ENCODE assay signal across 10 cellular contexts in the genomic region with DNA sequence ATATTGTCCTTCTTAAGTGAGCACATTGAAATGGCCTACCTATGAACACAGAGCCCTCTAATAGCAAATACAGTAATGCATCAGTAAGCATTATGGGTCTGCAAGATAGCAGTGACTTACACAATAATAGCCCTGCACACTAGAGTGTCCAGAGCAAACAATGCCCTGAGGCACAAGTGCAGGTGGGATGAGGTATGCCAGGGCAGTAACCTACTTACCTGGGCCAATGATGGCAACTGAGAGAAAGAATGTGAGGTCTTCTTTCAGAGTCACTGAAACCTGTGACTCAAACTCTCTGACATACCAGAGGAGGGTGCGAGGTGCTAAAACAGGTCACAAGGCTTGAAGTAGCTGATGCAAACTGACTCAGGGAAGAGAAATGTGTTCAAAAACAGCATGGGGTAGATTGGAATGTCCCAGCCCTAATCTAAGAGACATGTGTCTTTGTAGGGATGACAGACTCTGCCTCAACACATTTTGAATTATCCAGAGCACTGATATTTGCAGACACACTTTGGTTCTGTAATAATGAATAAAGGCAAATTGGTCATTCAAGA.
DNase-seq lines count a peak whose midpoint lies in the region; ATAC-seq and TF ChIP-seq lines count a peak whose summit lies in the region.
"Had no signal": no experiment of that assay in that cellular context is flagged by ENCODE, and none has a peak within 500 bp of the region (broad histone marks: within the 10 kb centered on the region; RNA-seq: fewer than 3 reads in every experiment).

No MANE protein-coding gene starts in this region.

- H3K4me3 Mint-ChIP-seq in activated CD8-positive, alpha-beta T cell treated with anti-CD3 and anti-CD28 coated beads for 36 hours: no peak overlapping the region
- no peak overlapping the region for H3K4me3 Mint-ChIP-seq in activated CD8-positive, alpha-beta T cell treated with anti-CD3 and anti-CD28 coated beads, Interleukin-2, amount 10 ng/mL, durations not matched to agents 7 days and 5 days
- H3K4me3 Mint-ChIP-seq in stimulated activated effector memory CD8-positive, alpha-beta T cell treated with anti-CD3 and anti-CD28 coated beads, Interleukin-12 subunit alpha, Interleukin-12 subunit beta, amount 100 ng/mL, for 72 hours: no peak overlapping the region

- H3K27ac ChIP-seq in PC-3 (ENCODE audit: low read length): peak overlapping the region; percentile 88

- peak; percentile 87 for ATAC-seq in activated CD8-positive, alpha-beta T cell treated with anti-CD3 and anti-CD28 coated beads for 36 hours
- no peak for ATAC-seq in activated CD8-positive, alpha-beta T cell treated with anti-CD3 and anti-CD28 coated beads, Interleukin-2, amount 10 ng/mL, durations not matched to agents 7 days and 5 days
- ATAC-seq in PC-3 (peak; percentile 91), GM21367 (IDR thresholded peaks at IDR 0.05; ENCODE audit: unreplicated experiment) (no peak)
- ATAC-seq in stimulated activated effector memory CD8-positive, alpha-beta T cell treated with anti-CD3 and anti-CD28 coated beads, Interleukin-12 subunit alpha, Interleukin-12 subunit beta, amount 100 ng/mL, for 72 hours: peak; percentile 94

- CTCF ChIA-PET in activated CD8-positive, alpha-beta T cell treated with anti-CD3 and anti-CD28 coated beads for 36 hours (lab: Charles Lee): interaction anchor here (1.4 kb wide), 1 partner anchor 12 kb away, joined by 3 read pairs; no protein-coding TSS in a partner anchor
- CTCF ChIA-PET in activated CD8-positive, alpha-beta T cell treated with anti-CD3 and anti-CD28 coated beads, Interleukin-2, amount 10 ng/mL, durations not matched to agents 7 days and 5 days (lab: Charles Lee): no interaction called here
- CTCF ChIA-PET in PC-3 (lab: Charles Lee): no interaction called here

- peaks cover 45% of the 10 kb centered on the region for H3K4me1 ChIP-seq in PC-3 (ENCODE audit: insufficient read depth, low read length)

- no peaks in the 10 kb centered on the region for H4K20me1 ChIP-seq in PC-3 (ENCODE audit: low read length)

- in situ Hi-C loops in G401 (cut with HindIII; ENCODE audit: low sequenced_read_pairs): no loop called here

- peaks cover 39% of the 10 kb centered on the region for H3K4me1 Mint-ChIP-seq in activated CD8-positive, alpha-beta T cell treated with anti-CD3 and anti-CD28 coated beads for 36 hours (ENCODE audit: low read depth)
- H3K4me1 Mint-ChIP-seq in activated CD8-positive, alpha-beta T cell treated with anti-CD3 and anti-CD28 coated beads, Interleukin-2, amount 10 ng/mL, durations not matched to agents 7 days and 5 days (ENCODE audit: low read depth): peaks cover 12% of the 10 kb centered on the region
- peaks cover 27% of the 10 kb centered on the region for H3K4me1 Mint-ChIP-seq in stimulated activated effector memory CD8-positive, alpha-beta T cell treated with anti-CD3 and anti-CD28 coated beads, Interleukin-12 subunit alpha, Interleukin-12 subunit beta, amount 100 ng/mL, for 72 hours

- peak overlapping the region; percentile 53 for H3K4me2 ChIP-seq in PC-3 (ENCODE audit: low read length)

- no peak for TF ChIP-seq CTCF in activated CD8-positive, alpha-beta T cell treated with anti-CD3 and anti-CD28 coated beads for 36 hours (IDR thresholded peaks at IDR 0.05)
- no peak for TF ChIP-seq CTCF in PC-3 (conservative IDR thresholded peaks at IDR 0.05; ENCODE audit: low read depth, low read length)
- no peak for TF ChIP-seq CTCF in epithelial cell of proximal tubule (conservative IDR thresholded peaks at IDR 0.05; ENCODE audit: low read depth, low read length)

- H3F3A ChIP-seq in PC-3 (ENCODE audit: low read length, unreplicated experiment): peaks cover 12% of the 10 kb centered on the region

- BruUV-seq in PC-3 (replicated peaks; lab: Mats Ljungman, UMichigan): no TSS peak

- intact Hi-C loops in activated CD8-positive, alpha-beta T cell treated with anti-CD3 and anti-CD28 coated beads for 36 hours (cut with micrococcal nuclease): no loop called here
- intact Hi-C loops in PC-3 (cut with micrococcal nuclease): loop anchor here (1.0 to 5.0 kb wide), 3 partner anchors 15 to 180 kb away; no protein-coding TSS in a partner anchor

- H2AFZ ChIP-seq in PC-3 (ENCODE audit: low read length): no peak overlapping the region

- no peaks in the 10 kb centered on the region for H3K27me3 ChIP-seq in PC-3 (ENCODE audit: low read length)

- no peaks in the 10 kb centered on the region for H3K79me2 ChIP-seq in PC-3 (ENCODE audit: low read length)

- no peaks in the 10 kb centered on the region for H3K9me2 ChIP-seq in PC-3 (replicated peaks; ENCODE audit: low read length)

- POLR2A ChIA-PET in activated CD8-positive, alpha-beta T cell treated with anti-CD3 and anti-CD28 coated beads for 36 hours (lab: Charles Lee): no interaction called here
- POLR2A ChIA-PET in activated CD8-positive, alpha-beta T cell treated with anti-CD3 and anti-CD28 coated beads, Interleukin-2, amount 10 ng/mL, durations not matched to agents 7 days and 5 days (lab: Charles Lee): no interaction called here
- POLR2A ChIA-PET in PC-3 (lab: Charles Lee; ENCODE audit: unreplicated experiment): interaction anchor here (1.0 kb wide), 2 partner anchors 39 to 317 kb away, joined by 3 to 9 read pairs; no protein-coding TSS in a partner anchor

- peak overlapping the region; percentile 31 for H3K9ac ChIP-seq in PC-3 (ENCODE audit: low read length)

- H3K4me3 ChIP-seq in PC-3 (ENCODE audit: low read length): no peak overlapping the region
- H3K4me3 ChIP-seq in epithelial cell of proximal tubule (ENCODE audit: low read depth, low read length): no peak overlapping the region
- H3K4me3 ChIP-seq: skin epidermis had no signal

- peaks cover 4% of the 10 kb centered on the region for H3K27me3 Mint-ChIP-seq in activated CD8-positive, alpha-beta T cell treated with anti-CD3 and anti-CD28 coated beads for 36 hours
- peaks cover 6% of the 10 kb centered on the region for H3K27me3 Mint-ChIP-seq in activated CD8-positive, alpha-beta T cell treated with anti-CD3 and anti-CD28 coated beads, Interleukin-2, amount 10 ng/mL, durations not matched to agents 7 days and 5 days (ENCODE audit: low read depth)

- peak overlapping the region; percentile 76 for H3K27ac Mint-ChIP-seq in activated CD8-positive, alpha-beta T cell treated with anti-CD3 and anti-CD28 coated beads for 36 hours
- no peak overlapping the region for H3K27ac Mint-ChIP-seq in activated CD8-positive, alpha-beta T cell treated with anti-CD3 and anti-CD28 coated beads, Interleukin-2, amount 10 ng/mL, durations not matched to agents 7 days and 5 days
- no peak overlapping the region for H3K27ac Mint-ChIP-seq in stimulated activated effector memory CD8-positive, alpha-beta T cell treated with anti-CD3 and anti-CD28 coated beads, Interleukin-12 subunit alpha, Interleukin-12 subunit beta, amount 100 ng/mL, for 72 hours

- no peaks in the 10 kb centered on the region for H3K36me3 ChIP-seq in PC-3 (ENCODE audit: low read depth, low read length)

- H3K9me3 Mint-ChIP-seq in activated CD8-positive, alpha-beta T cell treated with anti-CD3 and anti-CD28 coated beads for 36 hours: peaks cover 5% of the 10 kb centered on the region
- no peaks in the 10 kb centered on the region for H3K9me3 Mint-ChIP-seq in activated CD8-positive, alpha-beta T cell treated with anti-CD3 and anti-CD28 coated beads, Interleukin-2, amount 10 ng/mL, durations not matched to agents 7 days and 5 days (ENCODE audit: insufficient read depth)
- H3K9me3 Mint-ChIP-seq in stimulated activated effector memory CD8-positive, alpha-beta T cell treated with anti-CD3 and anti-CD28 coated beads, Interleukin-12 subunit alpha, Interleukin-12 subunit beta, amount 100 ng/mL, for 72 hours: no peaks in the 10 kb centered on the region

- H3K9me3 ChIP-seq in PC-3 (ENCODE audit: low read length): no peaks in the 10 kb centered on the region

- DNase-seq in activated CD8-positive, alpha-beta T cell treated with anti-CD3 and anti-CD28 coated beads for 36 hours: peak; percentile 69
- DNase-seq in activated CD8-positive, alpha-beta T cell treated with anti-CD3 and anti-CD28 coated beads, Interleukin-2, amount 10 ng/mL, durations not matched to agents 7 days and 5 days: no peak
- DNase-seq in PC-3 (peak; percentile 100), epithelial cell of proximal tubule (ENCODE audit: low read depth) (peak; percentile 99), G401 (ENCODE audit: low spot score) (no peak), OCI-M2 (lab: John Stamatoyannopoulos, UW; ENCODE audit: unreplicated experiment) (no peak)
- DNase-seq in stimulated activated effector memory CD8-positive, alpha-beta T cell treated with anti-CD3 and anti-CD28 coated beads, Interleukin-12 subunit alpha, Interleukin-12 subunit beta, amount 100 ng/mL, for 72 hours (ENCODE audit: low spot score in 2 of 2): no peak
- DNase-seq: NCI-H1105 treated with DMSO at 0.1 percent for 48 hours had no signal

- no peaks in the 10 kb centered on the region for H3K36me3 Mint-ChIP-seq in activated CD8-positive, alpha-beta T cell treated with anti-CD3 and anti-CD28 coated beads for 36 hours (ENCODE audit: low read depth)
- H3K36me3 Mint-ChIP-seq in activated CD8-positive, alpha-beta T cell treated with anti-CD3 and anti-CD28 coated beads, Interleukin-2, amount 10 ng/mL, durations not matched to agents 7 days and 5 days (ENCODE audit: low read depth): peaks cover 5% of the 10 kb centered on the region
- no peaks in the 10 kb centered on the region for H3K36me3 Mint-ChIP-seq in stimulated activated effector memory CD8-positive, alpha-beta T cell treated with anti-CD3 and anti-CD28 coated beads, Interleukin-12 subunit alpha, Interleukin-12 subunit beta, amount 100 ng/mL, for 72 hours

Comparison
In these comparisons a context has a peak if more than half of its experiments do, and no peak if none do; other contexts are left out.
1. ATAC-seq: peak in activated CD8-positive, alpha-beta T cell treated with anti-CD3 and anti-CD28 coated beads for 36 hours (single experiment), PC-3 (single experiment) and stimulated activated effector memory CD8-positive, alpha-beta T cell treated with anti-CD3 and anti-CD28 coated beads, Interleukin-12 subunit alpha, Interleukin-12 subunit beta, amount 100 ng/mL, for 72 hours (single experiment); none in activated CD8-positive, alpha-beta T cell treated with anti-CD3 and anti-CD28 coated beads, Interleukin-2, amount 10 ng/mL, durations not matched to agents 7 days and 5 days (single experiment) and GM21367 (single experiment).
2. DNase-seq: peak in activated CD8-positive, alpha-beta T cell treated with anti-CD3 and anti-CD28 coated beads for 36 hours (single experiment), PC-3 (single experiment) and epithelial cell of proximal tubule (single experiment); none in activated CD8-positive, alpha-beta T cell treated with anti-CD3 and anti-CD28 coated beads, Interleukin-2, amount 10 ng/mL, durations not matched to agents 7 days and 5 days (single experiment), stimulated activated effector memory CD8-positive, alpha-beta T cell treated with anti-CD3 and anti-CD28 coated beads, Interleukin-12 subunit alpha, Interleukin-12 subunit beta, amount 100 ng/mL, for 72 hours (0 of 2), G401 (single experiment) and OCI-M2 (single experiment).